In genomic region chr2:171813126-171813525, GRCh38 we compare ENCODE assay signal across 18 cellular contexts.
"Had no signal": no experiment of that assay in that cellular context is flagged by ENCODE, and none has a peak within 500 bp of the region (broad histone marks: within the 10 kb centered on the region; RNA-seq: fewer than 3 reads in every experiment).

No MANE protein-coding gene starts in this region.

- H3K4me3 Mint-ChIP-seq: memory B cell; naive thymus-derived CD8-positive, alpha-beta T cell; type B pancreatic cell had no signal

- H3K4me1 ChIP-seq: lower lobe of right lung, suprapubic skin, thyroid gland had no signal

- H3K9me3 Mint-ChIP-seq: memory B cell; naive thymus-derived CD8-positive, alpha-beta T cell; type B pancreatic cell had no signal

- H3K36me3 ChIP-seq: neutrophil had no signal

- H3K4me3 ChIP-seq: gastroesophageal sphincter, lower lobe of right lung, smooth muscle cell, suprapubic skin, thyroid gland had no signal

- ATAC-seq: esophagus mucosa; gastroesophageal sphincter; left lobe of liver; lower lobe of right lung; naive thymus-derived CD8-positive, alpha-beta T cell had no signal

- H3K27ac ChIP-seq: gastroesophageal sphincter, lower lobe of right lung, neutrophil, suprapubic skin, thyroid gland had no signal

- DNase-seq: cortex of kidney; effector memory CD4-positive, alpha-beta T cell; glutamatergic neuron; islet precursor cell; lower lobe of right lung; midbrain; naive thymus-derived CD8-positive, alpha-beta T cell; stimulated activated CD4-positive, alpha-beta T cell treated with anti-CD3 and anti-CD28 coated beads, Interleukin-2, amount 100 ng/mL, for 48 hours; stimulated activated naive CD4-positive, alpha-beta T cell treated with Interleukin-2 at 50 U/mL for 16 hours; thyroid gland had no signal

- H3K27me3 ChIP-seq: gastroesophageal sphincter, neutrophil, suprapubic skin, thyroid gland had no signal

- H3K27ac Mint-ChIP-seq: memory B cell, type B pancreatic cell had no signal

- H3K4me1 Mint-ChIP-seq: memory B cell had no signal

- H3K9me3 ChIP-seq: gastroesophageal sphincter, lower lobe of right lung, neutrophil, suprapubic skin, thyroid gland had no signal

- H3K27me3 Mint-ChIP-seq: memory B cell; naive thymus-derived CD8-positive, alpha-beta T cell; type B pancreatic cell had no signal
